ENCODE assay signal across 8 cellular contexts in genomic region chr17:47733047-47733413, GRCh38. TPM values are rescaled to one million over a fixed set of nuclear protein-coding genes. Genes with fewer than 3 reads are reported as not detected.
DNase-seq lines count a peak whose midpoint lies in the region; ATAC-seq and TF ChIP-seq lines count a peak whose summit lies in the region.

A gene with protein sequence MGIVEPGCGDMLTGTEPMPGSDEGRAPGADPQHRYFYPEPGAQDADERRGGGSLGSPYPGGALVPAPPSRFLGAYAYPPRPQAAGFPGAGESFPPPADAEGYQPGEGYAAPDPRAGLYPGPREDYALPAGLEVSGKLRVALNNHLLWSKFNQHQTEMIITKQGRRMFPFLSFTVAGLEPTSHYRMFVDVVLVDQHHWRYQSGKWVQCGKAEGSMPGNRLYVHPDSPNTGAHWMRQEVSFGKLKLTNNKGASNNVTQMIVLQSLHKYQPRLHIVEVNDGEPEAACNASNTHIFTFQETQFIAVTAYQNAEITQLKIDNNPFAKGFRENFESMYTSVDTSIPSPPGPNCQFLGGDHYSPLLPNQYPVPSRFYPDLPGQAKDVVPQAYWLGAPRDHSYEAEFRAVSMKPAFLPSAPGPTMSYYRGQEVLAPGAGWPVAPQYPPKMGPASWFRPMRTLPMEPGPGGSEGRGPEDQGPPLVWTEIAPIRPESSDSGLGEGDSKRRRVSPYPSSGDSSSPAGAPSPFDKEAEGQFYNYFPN (plus strand): TSS chr17:47733236. CDS start chr17:47733455, 219 bp downstream.

- 0 out of 2 replicates have a peak, but pooled peaks cover 6% of the 10 kb centered on the region for H4K20me1 ChIP-seq in SK-N-SH (ENCODE audit: insufficient read depth)

- H3K79me2 ChIP-seq in SK-N-SH (ENCODE audit: insufficient read depth) = no peaks in the 10 kb centered on the region

- no peaks in the 10 kb centered on the region for H3K36me3 ChIP-seq in SK-N-SH (replicated peaks in 1 of 2; ENCODE audit: control insufficient read depth in 1 of 2, insufficient read depth in 2 of 2, low read length in 1 of 2)

- H3K27me3 Mint-ChIP-seq in activated naive CD4-positive, alpha-beta T cell treated with anti-CD3 and anti-CD28 coated beads, Interleukin-2, amount 10 ng/mL, durations not matched to agents 7 days and 5 days = peaks cover 7% of the 10 kb centered on the region

- 4% methylated on average over 26 of the region's 35 CpGs for WGBS in SK-N-SH (ENCODE audit: low lambda C conversion rate)

- ATAC-seq in GM21515 (IDR thresholded peaks at IDR 0.05; ENCODE audit: unreplicated experiment) = peak; percentile 56

- H3K4me3 ChIP-seq in SK-N-SH (ENCODE audit: low read depth in 2 of 2, low read length in 1 of 2) (peak within 1 kb of the TSS; percentile 25 to 31; a peak in 3 of 4 replicates), iPS-11a (ENCODE audit: low read depth, low read length) (peak within 1 kb of the TSS; percentile 30)

- peak within 1 kb of the TSS; percentile 96 for H3K4me3 Mint-ChIP-seq in activated naive CD4-positive, alpha-beta T cell treated with anti-CD3 and anti-CD28 coated beads, Interleukin-2, amount 10 ng/mL, durations not matched to agents 7 days and 5 days

- CTCF ChIA-PET in SK-N-SH (lab: Yijun Ruan, JAX) = interaction anchor here (0.6 to 9.9 kb wide), 18 partner anchors 10 to 108 kb away, joined by 3 to 109 read pairs (median 4); partner anchors contain the start of genes OSBPL7 and SCRN2
- CTCF ChIA-PET in activated naive CD4-positive, alpha-beta T cell treated with anti-CD3 and anti-CD28 coated beads, Interleukin-2, amount 10 ng/mL, durations not matched to agents 7 days and 5 days (lab: Charles Lee) = interaction anchor here (1.0 to 5.6 kb wide), 10 partner anchors 9 to 84 kb away, joined by 3 to 98 read pairs (median 6); no protein-coding TSS in a partner anchor

- H3K4me2 ChIP-seq in SK-N-SH = peak within 1 kb of the TSS; percentile 64; the same call in 1 of the 2 replicates

- H3K27ac Mint-ChIP-seq in activated naive CD4-positive, alpha-beta T cell treated with anti-CD3 and anti-CD28 coated beads, Interleukin-2, amount 10 ng/mL, durations not matched to agents 7 days and 5 days = peak within 1 kb of the TSS; percentile 93

- 0 out of 2 replicates have a peak within 1 kb of the TSS, but pooled peaks have one; percentile 27 for H2AFZ ChIP-seq in SK-N-SH (ENCODE audit: low read depth)

- peaks cover 78% of the 10 kb centered on the region for H3K4me1 Mint-ChIP-seq in activated naive CD4-positive, alpha-beta T cell treated with anti-CD3 and anti-CD28 coated beads, Interleukin-2, amount 10 ng/mL, durations not matched to agents 7 days and 5 days

- peaks cover 86% of the 10 kb centered on the region for H3K27me3 ChIP-seq in SK-N-SH (ENCODE audit: insufficient read depth)

- no peaks in the 10 kb centered on the region for H3K9me3 ChIP-seq in SK-N-SH

- H3K9ac ChIP-seq in SK-N-SH = no peak within 1 kb of the TSS

- H3K27ac ChIP-seq in SK-N-SH (ENCODE audit: low read depth in 2 of 2, low read length in 1 of 2) = no peak within 1 kb of the TSS

- H3K9me3 Mint-ChIP-seq in activated naive CD4-positive, alpha-beta T cell treated with anti-CD3 and anti-CD28 coated beads, Interleukin-2, amount 10 ng/mL, durations not matched to agents 7 days and 5 days = no peaks in the 10 kb centered on the region

- peak; percentile 40 for TF ChIP-seq CTCF in SK-N-SH (IDR thresholded peaks at IDR 0.05)

- TF ChIP-seq RAD21 in SK-N-SH (IDR thresholded peaks at IDR 0.05; ENCODE audit: low read length) = 0 out of 2 replicates have a peak, but pooled peaks have one; percentile 16

- peaks cover 0 to 11% of the 10 kb centered on the region in 2 experiments; a peak in 1 of 4 replicates for H3K4me1 ChIP-seq in SK-N-SH (ENCODE audit: control insufficient read depth in 1 of 2, insufficient read depth in 2 of 2, low read depth in 1 of 2, low read length in 1 of 2)

- no peak for TF ChIP-seq EP300 in SK-N-SH (IDR thresholded peaks at IDR 0.05; ENCODE audit: borderline replicate concordance in 1 of 2, low read depth in 1 of 2, low read length in 1 of 2)

- peaks cover 6% of the 10 kb centered on the region for H3F3A ChIP-seq in SK-N-SH (replicated peaks; ENCODE audit: insufficient read depth)

- DNase-seq in DMS53 (lab: John Stamatoyannopoulos, UW) = peak; percentile 87
- DNase-seq in KG1 (lab: John Stamatoyannopoulos, UW) = peak; percentile 52
- DNase-seq in SK-N-SH = peak; percentile 93
- DNase-seq in activated naive CD4-positive, alpha-beta T cell treated with anti-CD3 and anti-CD28 coated beads, Interleukin-2, amount 10 ng/mL, durations not matched to agents 7 days and 5 days = peak; percentile 94
- peak; percentile 85 to 91 for DNase-seq in stimulated activated CD4-positive, alpha-beta T cell treated with anti-CD3 and anti-CD28 coated beads, Interleukin-15, amount 100 ng/mL, for 48 hours (ENCODE audit: low read depth in 2 of 2)
- no peak for DNase-seq in NCI-H226

- H3K9me2 ChIP-seq in SK-N-SH = no peaks in the 10 kb centered on the region

- no peaks in the 10 kb centered on the region for H3K36me3 Mint-ChIP-seq in activated naive CD4-positive, alpha-beta T cell treated with anti-CD3 and anti-CD28 coated beads, Interleukin-2, amount 10 ng/mL, durations not matched to agents 7 days and 5 days

- POLR2A ChIA-PET in SK-N-SH (lab: Yijun Ruan, JAX) = interaction anchor here (0.6 to 1.3 kb wide), 3 partner anchors 9 to 98 kb away, joined by 3 read pairs; partner anchors contain the start of genes LRRC46 and MRPL10

TF ChIP-seq in SK-N-SH, 30 proteins besides CTCF, POLR2A, EP300 and RAD21:
- TF ChIP-seq, protein P1, sequence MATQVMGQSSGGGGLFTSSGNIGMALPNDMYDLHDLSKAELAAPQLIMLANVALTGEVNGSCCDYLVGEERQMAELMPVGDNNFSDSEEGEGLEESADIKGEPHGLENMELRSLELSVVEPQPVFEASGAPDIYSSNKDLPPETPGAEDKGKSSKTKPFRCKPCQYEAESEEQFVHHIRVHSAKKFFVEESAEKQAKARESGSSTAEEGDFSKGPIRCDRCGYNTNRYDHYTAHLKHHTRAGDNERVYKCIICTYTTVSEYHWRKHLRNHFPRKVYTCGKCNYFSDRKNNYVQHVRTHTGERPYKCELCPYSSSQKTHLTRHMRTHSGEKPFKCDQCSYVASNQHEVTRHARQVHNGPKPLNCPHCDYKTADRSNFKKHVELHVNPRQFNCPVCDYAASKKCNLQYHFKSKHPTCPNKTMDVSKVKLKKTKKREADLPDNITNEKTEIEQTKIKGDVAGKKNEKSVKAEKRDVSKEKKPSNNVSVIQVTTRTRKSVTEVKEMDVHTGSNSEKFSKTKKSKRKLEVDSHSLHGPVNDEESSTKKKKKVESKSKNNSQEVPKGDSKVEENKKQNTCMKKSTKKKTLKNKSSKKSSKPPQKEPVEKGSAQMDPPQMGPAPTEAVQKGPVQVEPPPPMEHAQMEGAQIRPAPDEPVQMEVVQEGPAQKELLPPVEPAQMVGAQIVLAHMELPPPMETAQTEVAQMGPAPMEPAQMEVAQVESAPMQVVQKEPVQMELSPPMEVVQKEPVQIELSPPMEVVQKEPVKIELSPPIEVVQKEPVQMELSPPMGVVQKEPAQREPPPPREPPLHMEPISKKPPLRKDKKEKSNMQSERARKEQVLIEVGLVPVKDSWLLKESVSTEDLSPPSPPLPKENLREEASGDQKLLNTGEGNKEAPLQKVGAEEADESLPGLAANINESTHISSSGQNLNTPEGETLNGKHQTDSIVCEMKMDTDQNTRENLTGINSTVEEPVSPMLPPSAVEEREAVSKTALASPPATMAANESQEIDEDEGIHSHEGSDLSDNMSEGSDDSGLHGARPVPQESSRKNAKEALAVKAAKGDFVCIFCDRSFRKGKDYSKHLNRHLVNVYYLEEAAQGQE (IDR thresholded peaks at IDR 0.05; ENCODE audit: low read depth, low read length) = no peak
- no peak for TF ChIP-seq YY1 (IDR thresholded peaks at IDR 0.05; ENCODE audit: low read depth)
- TF ChIP-seq NRF1 (IDR thresholded peaks at IDR 0.05; ENCODE audit: low read depth, low read length) = no peak
- TF ChIP-seq RXRA (IDR thresholded peaks at IDR 0.05; ENCODE audit: borderline replicate concordance, low read depth) = no peak
- no peak for TF ChIP-seq CHD2 (IDR thresholded peaks at IDR 0.05; ENCODE audit: low read length, partially characterized antibody)
- no peak for TF ChIP-seq EZH2phosphoT487 (IDR thresholded peaks at IDR 0.05; ENCODE audit: borderline replicate concordance, low read depth)
- TF ChIP-seq ELF1 (IDR thresholded peaks at IDR 0.05) = no peak
- TF ChIP-seq, protein P2, sequence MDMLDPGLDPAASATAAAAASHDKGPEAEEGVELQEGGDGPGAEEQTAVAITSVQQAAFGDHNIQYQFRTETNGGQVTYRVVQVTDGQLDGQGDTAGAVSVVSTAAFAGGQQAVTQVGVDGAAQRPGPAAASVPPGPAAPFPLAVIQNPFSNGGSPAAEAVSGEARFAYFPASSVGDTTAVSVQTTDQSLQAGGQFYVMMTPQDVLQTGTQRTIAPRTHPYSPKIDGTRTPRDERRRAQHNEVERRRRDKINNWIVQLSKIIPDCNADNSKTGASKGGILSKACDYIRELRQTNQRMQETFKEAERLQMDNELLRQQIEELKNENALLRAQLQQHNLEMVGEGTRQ (IDR thresholded peaks at IDR 0.05; ENCODE audit: borderline replicate concordance, low read depth, low read length) = no peak
- no peak for TF ChIP-seq JUND (IDR thresholded peaks at IDR 0.05)
- no peak for TF ChIP-seq FOXJ3 (CRISPR knock-in tag; IDR thresholded peaks at IDR 0.05)

RNA-seq across cellular contexts. Expression of the gene that starts here (rescaled TPM):
- polyA plus RNA-seq in SK-N-SH (2012; rRNA removed) = not detected in 2 replicates
- polyA plus RNA-seq in SK-N-SH (2012; cell fraction: cytosol; rRNA removed) = not detected in 2 replicates
- polyA plus RNA-seq in SK-N-SH (2012; cell fraction: nucleus; rRNA removed) = not detected in 2 replicates

Comparison
In these comparisons a context has a peak if more than half of its experiments do, and no peak if none do; other contexts are left out.
1. Peak in DNase-seq, H3K4me3 ChIP-seq and H3K4me2 ChIP-seq in SK-N-SH; RNA of the gene not detected or under 1 TPM.